ENCODE assay signal across 30 cellular contexts in the genomic region with DNA sequence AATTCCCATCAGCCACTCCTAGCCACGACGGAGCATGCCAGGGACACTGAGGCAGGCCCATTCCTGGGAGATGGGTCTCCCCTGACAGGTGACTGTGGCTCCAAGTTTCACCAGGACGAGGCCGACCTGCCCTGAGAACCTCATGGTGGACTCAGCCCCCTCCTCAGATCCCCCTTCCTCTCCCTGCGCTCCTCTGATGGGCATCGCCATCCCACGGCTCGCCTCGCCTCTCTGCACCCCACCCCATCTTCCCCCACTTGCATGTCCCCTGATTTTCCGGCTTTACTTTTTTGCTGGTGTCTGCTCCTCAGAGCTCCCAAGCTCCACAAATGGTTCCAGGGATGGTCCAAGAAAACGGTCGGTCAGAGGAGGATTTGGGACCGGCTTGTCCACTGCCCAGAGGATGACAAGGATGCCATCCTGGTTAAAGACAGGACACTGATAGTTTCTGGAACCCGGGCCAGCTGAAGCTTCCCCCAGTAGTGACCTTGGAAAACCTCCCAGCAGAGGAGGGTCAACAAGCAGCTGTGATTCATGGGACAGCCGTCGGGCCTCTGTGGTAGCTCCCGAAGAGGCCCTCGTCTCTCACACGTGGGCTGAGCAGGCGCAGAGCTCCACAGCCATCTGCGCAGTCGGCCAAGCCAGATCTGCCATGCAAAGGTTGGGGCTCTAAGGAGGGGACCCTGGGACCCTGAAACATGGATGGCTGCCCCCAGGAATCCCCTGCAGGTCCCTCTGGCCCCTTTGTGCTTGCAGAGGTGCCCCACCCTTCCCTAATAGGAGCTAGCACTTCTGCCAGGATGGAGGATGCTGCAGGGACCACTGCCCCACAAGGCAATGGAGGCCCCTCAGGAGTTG.
"Had no signal": no experiment of that assay in that cellular context is flagged by ENCODE, and none has a peak within 500 bp of the region (broad histone marks: within the 10 kb centered on the region; RNA-seq: fewer than 3 reads in every experiment).

No MANE protein-coding gene starts in this region.

- H3K9me3 Mint-ChIP-seq: activated naive CD4-positive, alpha-beta T cell treated with anti-CD3 and anti-CD28 coated beads, Interleukin-2, amount 10 ng/mL, durations not matched to agents 7 days and 5 days; activated naive CD8-positive, alpha-beta T cell treated with anti-CD3 and anti-CD28 coated beads, Interleukin-2, amount 50 U/mL, for 24 hours; T-helper 1 cell treated with Interleukin-12 subunit alpha and Interleukin-12 subunit beta and Interleukin-4 antibody, amounts not matched to agents 30 μg/mL and 1 μg/mL, for 36 hours; T-helper 2 cell treated with Interferon-gamma antibody and Interleukin-4, amounts not matched to agents 5 μg/mL and 100 μg/mL, for 36 hours had no signal

- H3K36me3 Mint-ChIP-seq: activated naive CD4-positive, alpha-beta T cell treated with anti-CD3 and anti-CD28 coated beads, Interleukin-2, amount 10 ng/mL, durations not matched to agents 7 days and 5 days; brain had no signal

- DNase-seq: activated CD4-positive, alpha-beta T cell treated with anti-CD3 and anti-CD28 coated beads for 1 hour; activated CD4-positive, alpha-beta T cell treated with anti-CD3 and anti-CD28 coated beads, Interleukin-2, amount 10 ng/mL, durations not matched to agents 7 days and 5 days; activated CD4-positive, alpha-beta T cell treated with anti-CD3 and anti-CD28 coated beads, Interleukin-2, amount 50 U/mL, for 48 hours; activated CD4-positive, CD25-positive, alpha-beta regulatory T cell; activated CD8-positive, alpha-beta memory T cell treated with anti-CD3 and anti-CD28 coated beads, Interleukin-2, amount 50 U/mL, for 4 hours; activated CD8-positive, alpha-beta T cell treated with anti-CD3 and anti-CD28 coated beads, Interleukin-2, amount 10 ng/mL, durations not matched to agents 7 days and 5 days; activated effector memory CD4-positive, alpha-beta T cell treated with Interleukin-2 at 50 U/mL for 16 hours; activated naive CD4-positive, alpha-beta T cell treated with anti-CD3 and anti-CD28 coated beads, Interleukin-2, amount 10 ng/mL, durations not matched to agents 7 days and 5 days; activated naive CD8-positive, alpha-beta T cell treated with anti-CD3 and anti-CD28 coated beads, Interleukin-2, amount 50 U/mL, for 24 hours; activated T-cell treated with anti-CD3 and anti-CD28 coated beads, Interleukin-2, amount 50 U/mL, for 48 hours; anterior cingulate cortex; caudate nucleus; Karpas-422; KBM-7; NCI-H1105; NCI-H1417 treated with DMSO at 0.1 percent for 48 hours; NCI-H187 treated with DMSO at 0.1 percent for 48 hours; NCI-H2081; NCI-H226; NCI-H446 treated with DMSO at 0.1 percent for 48 hours; NCI-H69; Peyer's patch; RPMI8226; SHP77 treated with DMSO at 0.1 percent for 48 hours; SK-N-SH had no signal

- H3K4me3 Mint-ChIP-seq: activated CD4-positive, alpha-beta T cell treated with anti-CD3 and anti-CD28 coated beads, Interleukin-2, amount 10 ng/mL, durations not matched to agents 7 days and 5 days; activated CD8-positive, alpha-beta T cell treated with anti-CD3 and anti-CD28 coated beads, Interleukin-2, amount 10 ng/mL, durations not matched to agents 7 days and 5 days; activated naive CD4-positive, alpha-beta T cell treated with anti-CD3 and anti-CD28 coated beads, Interleukin-2, amount 10 ng/mL, durations not matched to agents 7 days and 5 days; activated naive CD8-positive, alpha-beta T cell; activated naive CD8-positive, alpha-beta T cell treated with anti-CD3 and anti-CD28 coated beads, Interleukin-2, amount 50 U/mL, for 24 hours; brain; T-helper 1 cell treated with Interleukin-12 subunit alpha and Interleukin-12 subunit beta and Interleukin-4 antibody, amounts not matched to agents 30 μg/mL and 1 μg/mL, for 36 hours; T-helper 2 cell treated with Interferon-gamma antibody and Interleukin-4, amounts not matched to agents 5 μg/mL and 100 μg/mL, for 36 hours had no signal

- H3K9ac ChIP-seq: SK-N-SH had no signal

- H3K9me3 ChIP-seq: Peyer's patch, SJSA1, SK-N-SH had no signal

- H3K27ac ChIP-seq: Peyer's patch, SJSA1 had no signal

- H3K27ac Mint-ChIP-seq: activated CD4-positive, alpha-beta T cell treated with anti-CD3 and anti-CD28 coated beads, Interleukin-2, amount 10 ng/mL, durations not matched to agents 7 days and 5 days; activated CD8-positive, alpha-beta T cell treated with anti-CD3 and anti-CD28 coated beads, Interleukin-2, amount 10 ng/mL, durations not matched to agents 7 days and 5 days; activated naive CD4-positive, alpha-beta T cell treated with anti-CD3 and anti-CD28 coated beads, Interleukin-2, amount 10 ng/mL, durations not matched to agents 7 days and 5 days; activated naive CD8-positive, alpha-beta T cell; activated naive CD8-positive, alpha-beta T cell treated with anti-CD3 and anti-CD28 coated beads, Interleukin-2, amount 50 U/mL, for 24 hours; brain; T-helper 1 cell treated with Interleukin-12 subunit alpha and Interleukin-12 subunit beta and Interleukin-4 antibody, amounts not matched to agents 30 μg/mL and 1 μg/mL, for 36 hours; T-helper 2 cell treated with Interferon-gamma antibody and Interleukin-4, amounts not matched to agents 5 μg/mL and 100 μg/mL, for 36 hours had no signal

- H3K4me3 ChIP-seq: Peyer's patch, SJSA1 had no signal

- ATAC-seq: activated CD8-positive, alpha-beta T cell treated with anti-CD3 and anti-CD28 coated beads, Interleukin-2, amount 10 ng/mL, durations not matched to agents 7 days and 5 days; activated naive CD8-positive, alpha-beta T cell treated with anti-CD3 and anti-CD28 coated beads, Interleukin-2, amount 50 U/mL, for 24 hours had no signal

- H3K27me3 ChIP-seq: Peyer's patch, SJSA1 had no signal

- H3K4me2 ChIP-seq: SK-N-SH had no signal

- H3K4me1 Mint-ChIP-seq: activated naive CD8-positive, alpha-beta T cell treated with anti-CD3 and anti-CD28 coated beads, Interleukin-2, amount 50 U/mL, for 24 hours; brain had no signal

- H3K36me3 ChIP-seq: Peyer's patch, SJSA1 had no signal
